In genomic region chr19:56314584-56315075, GRCh38 we compare ENCODE assay signal across 1 cellular context.
TF ChIP-seq lines count a peak whose summit lies in the region.

ZSCAN5A (minus strand) TSS chr19:56314839; CDS start chr19:56225046, 89,793 bp downstream.

TF ChIP-seq in HEK293, 187 proteins besides CTCF, POLR2A, EP300 and RAD21 (continued from another document and continues in another):
- TF ChIP-seq, protein P1, sequence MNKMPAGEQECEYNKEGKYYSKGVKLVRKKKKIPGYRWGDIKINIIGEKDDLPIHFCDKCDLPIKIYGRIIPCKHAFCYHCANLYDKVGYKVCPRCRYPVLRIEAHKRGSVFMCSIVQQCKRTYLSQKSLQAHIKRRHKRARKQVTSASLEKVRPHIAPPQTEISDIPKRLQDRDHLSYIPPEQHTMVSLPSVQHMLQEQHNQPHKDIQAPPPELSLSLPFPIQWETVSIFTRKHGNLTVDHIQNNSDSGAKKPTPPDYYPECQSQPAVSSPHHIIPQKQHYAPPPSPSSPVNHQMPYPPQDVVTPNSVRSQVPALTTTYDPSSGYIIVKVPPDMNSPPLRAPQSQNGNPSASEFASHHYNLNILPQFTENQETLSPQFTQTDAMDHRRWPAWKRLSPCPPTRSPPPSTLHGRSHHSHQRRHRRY (tag by site-specific recombination; IDR thresholded peaks at IDR 0.05) = no peak
- peak; percentile 51; the same call in 1 of the 2 replicates for TF ChIP-seq ZFP69B (tag by site-specific recombination; IDR thresholded peaks at IDR 0.05)
- TF ChIP-seq ZFHX2 (tag by site-specific recombination; conservative IDR thresholded peaks at IDR 0.05) = peak; percentile 96
- TF ChIP-seq HOXA7 (CRISPR knock-in tag; IDR thresholded peaks at IDR 0.05; ENCODE audit: borderline replicate concordance) = no peak
- TF ChIP-seq ZNF791 (tag by site-specific recombination; IDR thresholded peaks at IDR 0.05) = no peak
- TF ChIP-seq ZNF155 (tag by site-specific recombination; IDR thresholded peaks at IDR 0.05) = no peak
- no peak for TF ChIP-seq WT1 (tag by site-specific recombination; IDR thresholded peaks at IDR 0.05)
- TF ChIP-seq ZNF350 (tag by site-specific recombination; IDR thresholded peaks at IDR 0.05) = no peak
- no peak for TF ChIP-seq ZNF654 (tag by site-specific recombination; IDR thresholded peaks at IDR 0.05; ENCODE audit: low read depth)
- TF ChIP-seq ZNF792 (tag by site-specific recombination; IDR thresholded peaks at IDR 0.05) = no peak
- TF ChIP-seq KLF9 (tag by site-specific recombination; IDR thresholded peaks at IDR 0.05; ENCODE audit: low read depth) = peak; percentile 33
- no peak for TF ChIP-seq ZBTB17 (tag by site-specific recombination; IDR thresholded peaks at IDR 0.05)
- 0 out of 2 replicates have a peak, but pooled peaks have one; percentile 39 for TF ChIP-seq ZNF2 (tag by site-specific recombination; IDR thresholded peaks at IDR 0.05)
- TF ChIP-seq ZNF174 (tag by site-specific recombination; IDR thresholded peaks at IDR 0.05) = no peak
- 0 out of 2 replicates have a peak, but pooled peaks have one; percentile 21 for TF ChIP-seq ZEB2 (tag by site-specific recombination; IDR thresholded peaks at IDR 0.05)
- TF ChIP-seq ZNF785 (tag by site-specific recombination; IDR thresholded peaks at IDR 0.05) = no peak
- no peak for TF ChIP-seq KLF17 (tag by site-specific recombination; IDR thresholded peaks at IDR 0.05)
- TF ChIP-seq ZBTB6 (tag by site-specific recombination; IDR thresholded peaks at IDR 0.05) = no peak
- TF ChIP-seq ZNF221 (tag by site-specific recombination; IDR thresholded peaks at IDR 0.05; ENCODE audit: borderline replicate concordance) = no peak
- TF ChIP-seq ZBTB11 (tag by site-specific recombination; conservative IDR thresholded peaks at IDR 0.05; ENCODE audit: low read depth) = peak; percentile 95
- no peak for TF ChIP-seq ZNF214 (tag by site-specific recombination; IDR thresholded peaks at IDR 0.05; ENCODE audit: borderline replicate concordance)
- no peak for TF ChIP-seq ZNF571 (tag by site-specific recombination; IDR thresholded peaks at IDR 0.05)
- TF ChIP-seq ZFP37 (tag by site-specific recombination; IDR thresholded peaks at IDR 0.05) = no peak
- TF ChIP-seq ZXDB (tag by site-specific recombination; IDR thresholded peaks at IDR 0.05) = peak; percentile 96
- TF ChIP-seq ZIC2 (tag by site-specific recombination; IDR thresholded peaks at IDR 0.05) = no peak
- no peak for TF ChIP-seq ZNF626 (tag by site-specific recombination; IDR thresholded peaks at IDR 0.05)
- no peak for TF ChIP-seq MEIS1 (CRISPR knock-in tag; IDR thresholded peaks at IDR 0.05; ENCODE audit: borderline replicate concordance)
- no peak for TF ChIP-seq ZNF747 (tag by site-specific recombination; IDR thresholded peaks at IDR 0.05)
- no peak for TF ChIP-seq ZNF555 (tag by site-specific recombination; conservative IDR thresholded peaks at IDR 0.05)
- peak; percentile 63; the same call in 1 of the 2 replicates for TF ChIP-seq HOXC10 (CRISPR knock-in tag; IDR thresholded peaks at IDR 0.05)
- no peak for TF ChIP-seq ZNF140 (tag by site-specific recombination; IDR thresholded peaks at IDR 0.05)
- TF ChIP-seq KLF1 (tag by site-specific recombination; IDR thresholded peaks at IDR 0.05) = peak; percentile 80
- TF ChIP-seq ZSCAN16 (tag by site-specific recombination; IDR thresholded peaks at IDR 0.05) = no peak
- TF ChIP-seq, protein P2, sequence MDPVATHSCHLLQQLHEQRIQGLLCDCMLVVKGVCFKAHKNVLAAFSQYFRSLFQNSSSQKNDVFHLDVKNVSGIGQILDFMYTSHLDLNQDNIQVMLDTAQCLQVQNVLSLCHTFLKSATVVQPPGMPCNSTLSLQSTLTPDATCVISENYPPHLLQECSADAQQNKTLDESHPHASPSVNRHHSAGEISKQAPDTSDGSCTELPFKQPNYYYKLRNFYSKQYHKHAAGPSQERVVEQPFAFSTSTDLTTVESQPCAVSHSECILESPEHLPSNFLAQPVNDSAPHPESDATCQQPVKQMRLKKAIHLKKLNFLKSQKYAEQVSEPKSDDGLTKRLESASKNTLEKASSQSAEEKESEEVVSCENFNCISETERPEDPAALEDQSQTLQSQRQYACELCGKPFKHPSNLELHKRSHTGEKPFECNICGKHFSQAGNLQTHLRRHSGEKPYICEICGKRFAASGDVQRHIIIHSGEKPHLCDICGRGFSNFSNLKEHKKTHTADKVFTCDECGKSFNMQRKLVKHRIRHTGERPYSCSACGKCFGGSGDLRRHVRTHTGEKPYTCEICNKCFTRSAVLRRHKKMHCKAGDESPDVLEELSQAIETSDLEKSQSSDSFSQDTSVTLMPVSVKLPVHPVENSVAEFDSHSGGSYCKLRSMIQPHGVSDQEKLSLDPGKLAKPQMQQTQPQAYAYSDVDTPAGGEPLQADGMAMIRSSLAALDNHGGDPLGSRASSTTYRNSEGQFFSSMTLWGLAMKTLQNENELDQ (tag by site-specific recombination; IDR thresholded peaks at IDR 0.05; ENCODE audit: low read depth) = no peak
- TF ChIP-seq, protein P3, sequence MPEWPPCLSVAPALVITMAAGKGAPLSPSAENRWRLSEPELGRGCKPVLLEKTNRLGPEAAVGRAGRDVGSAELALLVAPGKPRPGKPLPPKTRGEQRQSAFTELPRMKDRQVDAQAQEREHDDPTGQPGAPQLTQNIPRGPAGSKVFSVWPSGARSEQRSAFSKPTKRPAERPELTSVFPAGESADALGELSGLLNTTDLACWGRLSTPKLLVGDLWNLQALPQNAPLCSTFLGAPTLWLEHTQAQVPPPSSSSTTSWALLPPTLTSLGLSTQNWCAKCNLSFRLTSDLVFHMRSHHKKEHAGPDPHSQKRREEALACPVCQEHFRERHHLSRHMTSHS (tag by site-specific recombination; IDR thresholded peaks at IDR 0.05) = no peak
- TF ChIP-seq, protein P4, sequence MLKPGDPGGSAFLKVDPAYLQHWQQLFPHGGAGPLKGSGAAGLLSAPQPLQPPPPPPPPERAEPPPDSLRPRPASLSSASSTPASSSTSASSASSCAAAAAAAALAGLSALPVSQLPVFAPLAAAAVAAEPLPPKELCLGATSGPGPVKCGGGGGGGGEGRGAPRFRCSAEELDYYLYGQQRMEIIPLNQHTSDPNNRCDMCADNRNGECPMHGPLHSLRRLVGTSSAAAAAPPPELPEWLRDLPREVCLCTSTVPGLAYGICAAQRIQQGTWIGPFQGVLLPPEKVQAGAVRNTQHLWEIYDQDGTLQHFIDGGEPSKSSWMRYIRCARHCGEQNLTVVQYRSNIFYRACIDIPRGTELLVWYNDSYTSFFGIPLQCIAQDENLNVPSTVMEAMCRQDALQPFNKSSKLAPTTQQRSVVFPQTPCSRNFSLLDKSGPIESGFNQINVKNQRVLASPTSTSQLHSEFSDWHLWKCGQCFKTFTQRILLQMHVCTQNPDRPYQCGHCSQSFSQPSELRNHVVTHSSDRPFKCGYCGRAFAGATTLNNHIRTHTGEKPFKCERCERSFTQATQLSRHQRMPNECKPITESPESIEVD (tag by site-specific recombination; IDR thresholded peaks at IDR 0.05) = no peak
- no peak for TF ChIP-seq GLI2 (tag by site-specific recombination; IDR thresholded peaks at IDR 0.05; ENCODE audit: borderline replicate concordance, low read depth)
- no peak for TF ChIP-seq ZNF558 (tag by site-specific recombination; IDR thresholded peaks at IDR 0.05)
- TF ChIP-seq, protein P5, sequence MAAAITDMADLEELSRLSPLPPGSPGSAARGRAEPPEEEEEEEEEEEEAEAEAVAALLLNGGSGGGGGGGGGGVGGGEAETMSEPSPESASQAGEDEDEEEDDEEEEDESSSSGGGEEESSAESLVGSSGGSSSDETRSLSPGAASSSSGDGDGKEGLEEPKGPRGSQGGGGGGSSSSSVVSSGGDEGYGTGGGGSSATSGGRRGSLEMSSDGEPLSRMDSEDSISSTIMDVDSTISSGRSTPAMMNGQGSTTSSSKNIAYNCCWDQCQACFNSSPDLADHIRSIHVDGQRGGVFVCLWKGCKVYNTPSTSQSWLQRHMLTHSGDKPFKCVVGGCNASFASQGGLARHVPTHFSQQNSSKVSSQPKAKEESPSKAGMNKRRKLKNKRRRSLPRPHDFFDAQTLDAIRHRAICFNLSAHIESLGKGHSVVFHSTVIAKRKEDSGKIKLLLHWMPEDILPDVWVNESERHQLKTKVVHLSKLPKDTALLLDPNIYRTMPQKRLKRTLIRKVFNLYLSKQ (tag by site-specific recombination; IDR thresholded peaks at IDR 0.05; ENCODE audit: borderline replicate concordance) = no peak
- no peak for TF ChIP-seq BCL11A (tag by site-specific recombination; IDR thresholded peaks at IDR 0.05; ENCODE audit: low read depth)
- TF ChIP-seq, protein P6, sequence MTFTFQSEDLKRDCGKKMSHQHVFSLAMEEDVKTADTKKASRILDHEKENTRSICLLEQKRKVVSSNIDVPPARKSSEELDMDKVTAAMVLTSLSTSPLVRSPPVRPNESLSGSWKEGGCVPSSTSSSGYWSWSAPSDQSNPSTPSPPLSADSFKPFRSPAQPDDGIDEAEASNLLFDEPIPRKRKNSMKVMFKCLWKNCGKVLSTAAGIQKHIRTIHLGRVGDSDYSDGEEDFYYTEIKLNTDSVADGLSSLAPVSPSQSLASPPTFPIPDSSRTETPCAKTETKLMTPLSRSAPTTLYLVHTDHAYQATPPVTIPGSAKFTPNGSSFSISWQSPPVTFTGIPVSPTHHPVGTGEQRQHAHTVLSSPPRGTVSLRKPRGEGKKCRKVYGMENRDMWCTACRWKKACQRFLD (tag by site-specific recombination; IDR thresholded peaks at IDR 0.05) = no peak
- TF ChIP-seq ZNF202 (tag by site-specific recombination; IDR thresholded peaks at IDR 0.05; ENCODE audit: borderline replicate concordance) = no peak
- no peak for TF ChIP-seq ZNF112 (tag by site-specific recombination; IDR thresholded peaks at IDR 0.05)
- TF ChIP-seq GFI1B (tag by site-specific recombination; IDR thresholded peaks at IDR 0.05) = no peak
- TF ChIP-seq ZNF843 (tag by site-specific recombination; IDR thresholded peaks at IDR 0.05) = peak; percentile 63; the same call in 1 of the 2 replicates
- no peak for TF ChIP-seq GLIS2 (tag by site-specific recombination; IDR thresholded peaks at IDR 0.05)
- no peak; the same call in 1 of the 2 replicates for TF ChIP-seq EGR2 (tag by site-specific recombination; IDR thresholded peaks at IDR 0.05; ENCODE audit: low read depth)
- no peak for TF ChIP-seq ZBTB48 (tag by site-specific recombination; IDR thresholded peaks at IDR 0.05)
- no peak for TF ChIP-seq INSM2 (tag by site-specific recombination; IDR thresholded peaks at IDR 0.05)
- TF ChIP-seq ZNF302 (tag by site-specific recombination; IDR thresholded peaks at IDR 0.05; ENCODE audit: low read depth) = no peak
- no peak for TF ChIP-seq ZNF449 (tag by site-specific recombination; IDR thresholded peaks at IDR 0.05)
